8 cellular contexts compared by ENCODE assay signal in genomic region chr2:182650704-182651103, GRCh38.
DNase-seq lines count a peak whose midpoint lies in the region; ATAC-seq, FAIRE-seq and TF ChIP-seq lines count a peak whose summit lies in the region.

No MANE protein-coding gene starts in this region.

- peaks cover 0 to 1% of the 10 kb centered on the region in 2 donors for H3K4me1 ChIP-seq in gastrocnemius medialis

- intact Hi-C loops in gastrocnemius medialis (cut with DNase I; ENCODE audit: low total_unique reads) = loop anchor here (1.0 kb wide), 1 partner anchor 464 kb away; no protein-coding TSS in a partner anchor

- DNase-seq in GM04504 (ENCODE audit: low read depth) (peak; percentile 40), LHCN-M2 (ENCODE audit: low read depth) (peak; percentile 76), SK-N-DZ (ENCODE audit: low spot score) (peak; percentile 66), frontal cortex (ENCODE audit: low spot score in 2 of 2) (peak in 1 of 2 donors; percentile 14), gastrocnemius medialis (no peak)
- no peak for DNase-seq in activated CD4-positive, alpha-beta T cell treated with anti-CD3 and anti-CD28 coated beads, Interleukin-2, amount 50 U/mL, for 4 hours

- H3K36me3 ChIP-seq in gastrocnemius medialis = no peaks in the 10 kb centered on the region

- H3K27ac ChIP-seq in gastrocnemius medialis = no peak overlapping the region

- peak; percentile 93 for FAIRE-seq in frontal cortex (lab: Jason Lieb, UNC)

- ATAC-seq in gastrocnemius medialis (no peak), HG02588 (IDR thresholded peaks at IDR 0.05; ENCODE audit: unreplicated experiment) (no peak), GM21381 (IDR thresholded peaks at IDR 0.05; ENCODE audit: unreplicated experiment) (no peak)

- no peaks in the 10 kb centered on the region for H3K9me3 ChIP-seq in gastrocnemius medialis

- no peaks in the 10 kb centered on the region for H3K27me3 ChIP-seq in gastrocnemius medialis

- H3K4me3 ChIP-seq in gastrocnemius medialis = no peak overlapping the region

- in situ Hi-C loops in gastrocnemius medialis (cut with MboI; ENCODE audit: low sequenced_read_pairs in 4 of 4) = loop anchor here (5.0 to 10.0 kb wide), 3 partner anchors 458 to 466 kb away; no protein-coding TSS in a partner anchor

- TF ChIP-seq POLR2A in gastrocnemius medialis (IDR thresholded peaks at IDR 0.05) = no peak

- TF ChIP-seq CTCF in gastrocnemius medialis (IDR thresholded peaks at IDR 0.05 in 4 of 5, conservative IDR thresholded peaks at IDR 0.05 in 1 of 5) = peak in 4 of 5 experiments; percentile 26 to 40 (median 32)

Comparison
In these comparisons a context has a peak if more than half of its experiments do, and no peak if none do; other contexts are left out.
1. DNase-seq: peak in GM04504 (single experiment), LHCN-M2 (single experiment) and SK-N-DZ (single experiment); none in gastrocnemius medialis (0 of 2) and activated CD4-positive, alpha-beta T cell treated with anti-CD3 and anti-CD28 coated beads, Interleukin-2, amount 50 U/mL, for 4 hours (0 of 2).